In the genomic region with DNA sequence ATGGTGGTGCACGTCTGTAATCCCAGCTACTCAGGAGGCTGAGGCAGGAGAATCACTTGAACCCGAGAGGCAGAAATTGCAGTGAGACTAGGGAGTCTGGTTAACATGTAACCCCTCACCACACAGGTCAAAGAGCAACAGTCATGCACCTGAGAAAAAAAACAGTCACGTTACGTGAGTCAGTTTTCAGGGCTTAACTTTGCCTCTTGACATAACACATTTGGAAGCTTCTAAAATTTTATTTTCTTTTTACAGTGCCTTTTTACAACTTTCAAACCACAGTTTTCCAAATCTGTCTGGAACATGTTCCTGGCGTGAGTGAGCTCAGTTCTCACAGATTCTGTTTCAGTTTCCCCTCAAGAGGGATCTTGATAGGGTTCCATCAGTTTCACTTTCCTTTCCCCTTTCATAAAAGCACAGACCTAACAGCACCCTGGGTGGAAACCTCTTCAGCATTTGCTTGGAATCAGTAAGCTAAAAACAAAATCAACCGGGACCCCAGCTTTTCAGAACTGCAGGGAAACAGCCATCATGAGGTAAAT, we compare ENCODE assay signal across 7 cellular contexts. TPM values are rescaled to one million over a fixed set of nuclear protein-coding genes. Genes with fewer than 3 reads are reported as not detected.
DNase-seq lines count a peak whose midpoint lies in the region; ATAC-seq and TF ChIP-seq lines count a peak whose summit lies in the region.

No MANE protein-coding gene starts in this region.

- H3K4me3 Mint-ChIP-seq in brain, result peak overlapping the region; percentile 22 to 84 (median 61)
- peak overlapping the region; percentile 74 to 78 for H3K4me3 Mint-ChIP-seq in stimulated activated naive CD8-positive, alpha-beta T cell treated with anti-CD3 and anti-CD28 coated beads, Interleukin-15, amount 100 ng/mL, for 72 hours

- DNase-seq in NB4 (ENCODE audit: low read depth) (peak; percentile 59), kidney tubule cell (ENCODE audit: low spot score) (peak; percentile 78), NCI-H2171 (lab: John Stamatoyannopoulos, UW) (no peak)
- peak; percentile 22 to 23 for DNase-seq in stimulated activated naive CD8-positive, alpha-beta T cell treated with anti-CD3 and anti-CD28 coated beads, Interleukin-15, amount 100 ng/mL, for 72 hours

- TF ChIP-seq CTCF in NB4 (IDR thresholded peaks at IDR 0.05; ENCODE audit: low read depth, low read length), result no peak
- no peak for TF ChIP-seq CTCF in brain (conservative IDR thresholded peaks at IDR 0.05)

- peak overlapping the region; percentile 4 for H3K4me3 ChIP-seq in NB4 (ENCODE audit: low read depth, low read length)

- H3K9me3 Mint-ChIP-seq in brain, result peaks cover 0 to 2% (median 0%) of the 10 kb centered on the region in 5 experiments
- H3K9me3 Mint-ChIP-seq in stimulated activated naive CD8-positive, alpha-beta T cell treated with anti-CD3 and anti-CD28 coated beads, Interleukin-15, amount 100 ng/mL, for 72 hours, result no peaks in the 10 kb centered on the region

- ATAC-seq in GM18502 (IDR thresholded peaks at IDR 0.05; ENCODE audit: poor library complexity, unreplicated experiment) (peak; percentile 52), HG02571 (IDR thresholded peaks at IDR 0.05; ENCODE audit: unreplicated experiment) (peak; percentile 32)
- ATAC-seq in stimulated activated naive CD8-positive, alpha-beta T cell treated with anti-CD3 and anti-CD28 coated beads, Interleukin-15, amount 100 ng/mL, for 72 hours, result peak; percentile 48

- H3K27me3 Mint-ChIP-seq in brain, result no peaks in the 10 kb centered on the region
- peaks cover 45% of the 10 kb centered on the region for H3K27me3 Mint-ChIP-seq in stimulated activated naive CD8-positive, alpha-beta T cell treated with anti-CD3 and anti-CD28 coated beads, Interleukin-15, amount 100 ng/mL, for 72 hours

- H3K36me3 Mint-ChIP-seq in brain, result peaks cover 27% of the 10 kb centered on the region

- H3K27ac Mint-ChIP-seq in brain, result peak overlapping the region; percentile 43 to 94 (median 90)
- H3K27ac Mint-ChIP-seq in stimulated activated naive CD8-positive, alpha-beta T cell treated with anti-CD3 and anti-CD28 coated beads, Interleukin-15, amount 100 ng/mL, for 72 hours, result peak overlapping the region; percentile 63 to 83

- no peak for TF ChIP-seq POLR2A in NB4 (IDR thresholded peaks at IDR 0.05; ENCODE audit: extremely low read depth, insufficient read length)

- H3K4me1 Mint-ChIP-seq in brain, result peaks cover 59% of the 10 kb centered on the region
- H3K4me1 Mint-ChIP-seq in stimulated activated naive CD8-positive, alpha-beta T cell treated with anti-CD3 and anti-CD28 coated beads, Interleukin-15, amount 100 ng/mL, for 72 hours, result peaks cover 76% of the 10 kb centered on the region

RNA-seq across cellular contexts. Expression of a gene that starts 4.4 kb away (rescaled TPM):
- 6.2 TPM for polyA plus RNA-seq in brain (ENCODE audit: insufficient read depth, low read depth, low replicate concordance)

RNA-seq across cellular contexts. Expression of a gene that starts 30.3 kb away (rescaled TPM):
- polyA plus RNA-seq in brain (ENCODE audit: insufficient read depth, low read depth, low replicate concordance), result 5.4 TPM

RNA-seq across cellular contexts. Expression of a gene that starts 45.7 kb away (rescaled TPM):
- polyA plus RNA-seq in brain (ENCODE audit: insufficient read depth, low read depth, low replicate concordance), result not detected
